8 cellular contexts compared by ENCODE assay signal in the genomic region with DNA sequence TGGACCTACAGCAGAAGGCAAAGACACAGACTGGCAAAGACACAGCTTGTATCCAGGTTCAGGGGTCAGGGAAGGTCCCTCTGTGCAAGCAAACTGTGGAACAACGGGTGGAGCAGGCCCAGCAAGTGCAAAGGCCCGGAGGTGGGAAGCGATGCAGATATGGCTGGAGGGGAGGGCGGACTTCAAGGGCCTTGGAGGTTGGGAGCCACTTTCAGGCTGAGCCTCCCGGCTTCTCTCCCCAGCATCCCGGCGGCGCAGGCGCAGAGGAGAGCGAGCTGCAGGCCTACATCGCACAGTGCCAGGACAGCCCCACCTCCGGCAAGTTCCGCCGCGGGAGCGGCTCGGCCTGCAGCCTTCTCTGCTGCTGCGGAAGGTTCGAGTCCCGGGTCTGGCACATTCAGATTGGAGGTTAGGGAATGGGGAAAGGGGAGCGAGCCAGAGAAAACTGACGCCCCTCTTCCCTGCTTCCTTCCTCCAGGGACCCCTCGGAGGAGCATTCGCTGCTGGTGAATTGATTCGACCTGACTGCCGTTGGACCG. TPM values are rescaled to one million over a fixed set of nuclear protein-coding genes. Genes with fewer than 3 reads are reported as not detected.
DNase-seq lines count a peak whose midpoint lies in the region; ATAC-seq and TF ChIP-seq lines count a peak whose summit lies in the region.

No MANE protein-coding gene starts in this region.

- TF ChIP-seq CTCF in fibroblast of mammary gland (conservative IDR thresholded peaks at IDR 0.05; ENCODE audit: control insufficient read depth, insufficient read depth, low read depth, low read length): no peak

- ATAC-seq in T-helper 17 cell: no peak
- no peak for ATAC-seq in natural killer cell treated with Interleukin-12 subunit alpha and Interleukin-12 subunit beta and Interleukin-15 and Interleukin-18, amount 100 ng/mL, for 72 hours
- no peak for ATAC-seq in GM21381 (IDR thresholded peaks at IDR 0.05; ENCODE audit: unreplicated experiment)
- ATAC-seq in HG02759 (IDR thresholded peaks at IDR 0.05; ENCODE audit: unreplicated experiment): no peak

- peak; percentile 53 for DNase-seq in ELR (ENCODE audit: low read depth)
- DNase-seq in T-helper 17 cell: no peak
- peak; percentile 71 for DNase-seq in fibroblast of mammary gland (ENCODE audit: low read depth)
- DNase-seq in natural killer cell treated with Interleukin-12 subunit alpha and Interleukin-12 subunit beta and Interleukin-15 and Interleukin-18, amount 100 ng/mL, for 72 hours (ENCODE audit: low spot score): no peak
- no peak for DNase-seq in effector CD4-positive, alpha-beta T cell
- no peak for DNase-seq in NCI-H2029 (lab: John Stamatoyannopoulos, UW)

- no peaks in the 10 kb centered on the region for H3K9me3 ChIP-seq in T-helper 17 cell (ENCODE audit: control insufficient read depth, low read length, poor library complexity, severe bottlenecking)

- peak overlapping the region; percentile 93 for H3K4me3 ChIP-seq in fibroblast of mammary gland (ENCODE audit: control insufficient read depth, low read depth, low read length)

- peaks cover 22% of the 10 kb centered on the region for H3K4me1 Mint-ChIP-seq in T-helper 17 cell
- peaks cover 18 to 21% of the 10 kb centered on the region in 2 donors for H3K4me1 Mint-ChIP-seq in natural killer cell treated with Interleukin-12 subunit alpha and Interleukin-12 subunit beta and Interleukin-15 and Interleukin-18, amount 100 ng/mL, for 72 hours (ENCODE audit: low read depth in 2 of 2)

- H3K36me3 Mint-ChIP-seq in T-helper 17 cell (ENCODE audit: low read depth): peaks cover 3% of the 10 kb centered on the region
- peaks cover 5% of the 10 kb centered on the region for H3K36me3 Mint-ChIP-seq in natural killer cell treated with Interleukin-12 subunit alpha and Interleukin-12 subunit beta and Interleukin-15 and Interleukin-18, amount 100 ng/mL, for 72 hours

- no peaks in the 10 kb centered on the region for H3K27me3 Mint-ChIP-seq in T-helper 17 cell
- no peaks in the 10 kb centered on the region for H3K27me3 Mint-ChIP-seq in natural killer cell treated with Interleukin-12 subunit alpha and Interleukin-12 subunit beta and Interleukin-15 and Interleukin-18, amount 100 ng/mL, for 72 hours

- no peak overlapping the region for H3K27ac Mint-ChIP-seq in T-helper 17 cell
- H3K27ac Mint-ChIP-seq in natural killer cell treated with Interleukin-12 subunit alpha and Interleukin-12 subunit beta and Interleukin-15 and Interleukin-18, amount 100 ng/mL, for 72 hours: peak overlapping the region; percentile 80 to 92

- no peaks in the 10 kb centered on the region for H3K9me3 Mint-ChIP-seq in natural killer cell treated with Interleukin-12 subunit alpha and Interleukin-12 subunit beta and Interleukin-15 and Interleukin-18, amount 100 ng/mL, for 72 hours

- peak overlapping the region; percentile 96 for H3K4me3 Mint-ChIP-seq in T-helper 17 cell
- H3K4me3 Mint-ChIP-seq in natural killer cell treated with Interleukin-12 subunit alpha and Interleukin-12 subunit beta and Interleukin-15 and Interleukin-18, amount 100 ng/mL, for 72 hours: peak overlapping the region; percentile 99

RNA-seq across cellular contexts. Expression of a gene that starts 2.2 kb away (rescaled TPM):
- total RNA-seq in T-helper 17 cell: 10 to 100 TPM; 95.1 to 97.2 TPM
- total RNA-seq in natural killer cell treated with Interleukin-12 subunit alpha and Interleukin-12 subunit beta and Interleukin-15 and Interleukin-18, amount 100 ng/mL, for 72 hours: 100 to 1,000 TPM; 259 to 369 TPM

RNA-seq across cellular contexts. Expression of a gene that starts 10.9 kb away (rescaled TPM):
- total RNA-seq in T-helper 17 cell: 10 to 100 TPM; 11.4 to 17.0 TPM
- 10 to 100 TPM; 26.0 to 41.2 TPM for total RNA-seq in natural killer cell treated with Interleukin-12 subunit alpha and Interleukin-12 subunit beta and Interleukin-15 and Interleukin-18, amount 100 ng/mL, for 72 hours

RNA-seq across cellular contexts. Expression of a gene that starts 17.4 kb away (rescaled TPM):
- total RNA-seq in T-helper 17 cell: 1 to 10 TPM; 4.1 to 5.1 TPM
- 10 to 100 TPM; 10.2 to 15.6 TPM for total RNA-seq in natural killer cell treated with Interleukin-12 subunit alpha and Interleukin-12 subunit beta and Interleukin-15 and Interleukin-18, amount 100 ng/mL, for 72 hours

RNA-seq across cellular contexts. Expression of a gene that starts 44.5 kb away (rescaled TPM):
- total RNA-seq in T-helper 17 cell: not detected
- 1 to 10 TPM; 1.2 to 1.4 TPM for total RNA-seq in natural killer cell treated with Interleukin-12 subunit alpha and Interleukin-12 subunit beta and Interleukin-15 and Interleukin-18, amount 100 ng/mL, for 72 hours

Comparison
In these comparisons a context has a peak if more than half of its experiments do, and no peak if none do; other contexts are left out.
1. DNase-seq: peak in ELR (single experiment) and fibroblast of mammary gland (single experiment); none in T-helper 17 cell (0 of 3), natural killer cell treated with Interleukin-12 subunit alpha and Interleukin-12 subunit beta and Interleukin-15 and Interleukin-18, amount 100 ng/mL, for 72 hours (single experiment), effector CD4-positive, alpha-beta T cell (single experiment) and NCI-H2029 (single experiment).